In the genomic region with DNA sequence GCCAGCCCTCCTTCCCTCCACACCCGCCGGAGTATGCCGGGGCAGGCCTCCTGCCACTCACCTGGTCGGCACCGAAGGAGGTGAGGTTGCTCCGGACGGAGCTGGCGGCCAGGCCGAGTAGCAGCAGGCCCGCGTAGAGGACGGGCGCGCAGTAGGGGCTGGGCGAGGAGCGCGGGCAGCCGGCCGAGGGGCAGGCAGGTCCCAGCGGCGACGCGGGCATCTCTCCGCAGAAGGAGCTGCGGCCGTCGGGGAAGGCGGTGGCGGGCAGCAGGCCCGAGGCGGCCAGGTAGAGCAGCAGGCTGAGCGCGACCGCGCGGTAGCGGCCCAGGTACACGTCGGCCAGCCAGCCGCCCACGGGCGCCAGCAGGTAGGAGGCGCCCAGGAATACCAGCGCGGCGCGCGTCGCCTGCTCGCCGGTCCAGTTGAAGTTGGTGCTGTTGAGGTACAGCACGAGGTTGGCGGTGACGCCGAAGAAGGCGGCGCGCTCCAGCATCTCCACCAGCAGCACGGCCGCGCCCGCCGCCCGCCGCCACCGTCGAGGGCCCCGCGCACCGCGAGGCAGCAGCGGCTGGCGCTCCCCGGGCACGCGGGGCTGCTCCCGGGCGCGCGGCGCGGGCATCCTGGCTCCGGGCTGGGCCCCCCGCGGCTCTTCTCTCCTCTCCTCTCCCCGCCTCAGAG, we compare ENCODE assay signal across 9 cellular contexts. TPM values are rescaled to one million over a fixed set of nuclear protein-coding genes. Genes with fewer than 3 reads are reported as not detected.
DNase-seq lines count a peak whose midpoint lies in the region; ATAC-seq, FAIRE-seq and TF ChIP-seq lines count a peak whose summit lies in the region.
"Had no signal": no experiment of that assay in that cellular context is flagged by ENCODE, and none has a peak within 500 bp of the region (broad histone marks: within the 10 kb centered on the region; RNA-seq: fewer than 3 reads in every experiment).

No MANE protein-coding gene starts in this region.

- TF ChIP-seq POLR2A in thyroid gland (IDR thresholded peaks at IDR 0.05), result no peak
- TF ChIP-seq POLR2A in body of pancreas (IDR thresholded peaks at IDR 0.05), result no peak

- H3K27ac ChIP-seq in astrocyte (ENCODE audit: low read depth, low read length) (no peak overlapping the region), mesenchymal stem cell (ENCODE audit: low read length, poor library complexity, severe bottlenecking) (no peak overlapping the region), thyroid gland (peak overlapping the region in 1 of 3 donors; percentile 68), body of pancreas (peak overlapping the region in 2 of 4 donors; percentile 62 to 80)
- H3K27ac ChIP-seq: A549 had no signal

- no peak for FAIRE-seq in astrocyte (lab: Jason Lieb, UNC)
- FAIRE-seq: A549 had no signal

- no peak for TF ChIP-seq CTCF in astrocyte (IDR thresholded peaks at IDR 0.05; ENCODE audit: insufficient read depth, low read depth, low read length)
- TF ChIP-seq CTCF in thyroid gland (IDR thresholded peaks at IDR 0.05), result no peak
- TF ChIP-seq CTCF in body of pancreas (IDR thresholded peaks at IDR 0.05), result no peak

- intact Hi-C loops in thyroid gland (cut with DNase I) (no loop called here), body of pancreas (cut with DNase I) (no loop called here)

- no peak overlapping the region for H3K27ac Mint-ChIP-seq in T-helper 2 cell treated with Interferon-gamma antibody and Interleukin-4, amounts not matched to agents 5 μg/mL and 100 μg/mL, for 36 hours
- no peak overlapping the region for H3K27ac Mint-ChIP-seq in astrocyte (ENCODE audit: unreplicated experiment)

- H3K4me1 ChIP-seq in astrocyte (ENCODE audit: insufficient read depth, low read length) (peaks cover 4% of the 10 kb centered on the region), mesenchymal stem cell (ENCODE audit: control insufficient read depth, insufficient read depth, low read depth, low read length) (peaks cover 23% of the 10 kb centered on the region), thyroid gland (peaks cover 0 to 10% of the 10 kb centered on the region in 2 donors), body of pancreas (no peaks in the 10 kb centered on the region)
- H3K4me1 ChIP-seq: A549 had no signal

- H3K4me1 Mint-ChIP-seq in T-helper 2 cell treated with Interferon-gamma antibody and Interleukin-4, amounts not matched to agents 5 μg/mL and 100 μg/mL, for 36 hours (ENCODE audit: low read depth), result peaks cover 13% of the 10 kb centered on the region
- H3K4me1 Mint-ChIP-seq in astrocyte (ENCODE audit: low read depth, unreplicated experiment), result peaks cover 15% of the 10 kb centered on the region

- H3K4me3 Mint-ChIP-seq in T-helper 2 cell treated with Interferon-gamma antibody and Interleukin-4, amounts not matched to agents 5 μg/mL and 100 μg/mL, for 36 hours, result peak overlapping the region; percentile 66
- peak overlapping the region; percentile 88 for H3K4me3 Mint-ChIP-seq in astrocyte (ENCODE audit: unreplicated experiment)

- H3K23ac ChIP-seq in mesenchymal stem cell (ENCODE audit: low read length in 2 of 2), result peak overlapping the region in 1 of 2 experiments; percentile 63

- no peaks in the 10 kb centered on the region for H3K9me3 ChIP-seq in astrocyte (ENCODE audit: insufficient read depth, low read depth, low read length)
- H3K9me3 ChIP-seq in mesenchymal stem cell (ENCODE audit: control insufficient read depth, low read length), result no peaks in the 10 kb centered on the region
- no peaks in the 10 kb centered on the region for H3K9me3 ChIP-seq in thyroid gland
- no peaks in the 10 kb centered on the region for H3K9me3 ChIP-seq in body of pancreas
- H3K9me3 ChIP-seq: A549 had no signal

- H3K9ac ChIP-seq in astrocyte (ENCODE audit: low read length) (no peak overlapping the region), mesenchymal stem cell (ENCODE audit: low read length) (peak overlapping the region; percentile 88)

- H2AFZ ChIP-seq in astrocyte (ENCODE audit: low read depth, low read length) (peak overlapping the region; percentile 78), mesenchymal stem cell (ENCODE audit: low read depth, low read length) (peak overlapping the region; percentile 67)

- H3K9me3 Mint-ChIP-seq in T-helper 2 cell treated with Interferon-gamma antibody and Interleukin-4, amounts not matched to agents 5 μg/mL and 100 μg/mL, for 36 hours, result no peaks in the 10 kb centered on the region
- peaks cover 1% of the 10 kb centered on the region for H3K9me3 Mint-ChIP-seq in astrocyte (ENCODE audit: unreplicated experiment)

- H3K27me3 Mint-ChIP-seq in T-helper 2 cell treated with Interferon-gamma antibody and Interleukin-4, amounts not matched to agents 5 μg/mL and 100 μg/mL, for 36 hours (ENCODE audit: low read depth), result peaks cover 37% of the 10 kb centered on the region
- H3K27me3 Mint-ChIP-seq in astrocyte (ENCODE audit: low read depth, unreplicated experiment), result peaks cover 29% of the 10 kb centered on the region

- H4K20me1 ChIP-seq in astrocyte (ENCODE audit: insufficient read depth, low read length), result no peaks in the 10 kb centered on the region

- no peak for ATAC-seq in body of pancreas
- ATAC-seq: A549 had no signal

- H3K4me2 ChIP-seq in astrocyte (ENCODE audit: low read length) (peak overlapping the region; percentile 84), mesenchymal stem cell (ENCODE audit: low read length, poor library complexity, severe bottlenecking) (peak overlapping the region; percentile 64)
- H3K4me2 ChIP-seq: A549 had no signal

- H4K91ac ChIP-seq in mesenchymal stem cell (ENCODE audit: low read length), result peak overlapping the region; percentile 79

- H3K27me3 ChIP-seq in astrocyte (ENCODE audit: insufficient read depth, low read length) (peaks cover 15% of the 10 kb centered on the region), mesenchymal stem cell (ENCODE audit: control insufficient read depth in 1 of 2, insufficient read depth in 1 of 2, low read length in 2 of 2) (no peaks in the 10 kb centered on the region), thyroid gland (peaks cover 5% of the 10 kb centered on the region), body of pancreas (peaks cover 0 to 5% of the 10 kb centered on the region in 2 donors)

- H4K8ac ChIP-seq in mesenchymal stem cell (ENCODE audit: low read length), result peak overlapping the region; percentile 83

- peak overlapping the region; percentile 73 for H2BK15ac ChIP-seq in mesenchymal stem cell (ENCODE audit: low read depth, poor library complexity, severe bottlenecking)

- peak overlapping the region in 1 of 2 experiments; percentile 47 for H2BK12ac ChIP-seq in mesenchymal stem cell (ENCODE audit: low read length in 2 of 2)

- no peak overlapping the region for H2AK5ac ChIP-seq in mesenchymal stem cell (ENCODE audit: low read length, severe bottlenecking)

- no peaks in the 10 kb centered on the region for H3K36me3 Mint-ChIP-seq in T-helper 2 cell treated with Interferon-gamma antibody and Interleukin-4, amounts not matched to agents 5 μg/mL and 100 μg/mL, for 36 hours (ENCODE audit: low read depth)
- H3K36me3 Mint-ChIP-seq in astrocyte (ENCODE audit: low read depth, unreplicated experiment), result peaks cover 4% of the 10 kb centered on the region

- no peak overlapping the region for H2BK5ac ChIP-seq in mesenchymal stem cell (ENCODE audit: low read depth, low read length, poor library complexity, severe bottlenecking)

- peak overlapping the region in 1 of 2 experiments; percentile 60 for H3K4ac ChIP-seq in mesenchymal stem cell (ENCODE audit: low read depth in 1 of 2, low read length in 2 of 2)

- H3K18ac ChIP-seq in mesenchymal stem cell (ENCODE audit: low read depth in 1 of 2, low read length in 2 of 2), result peak overlapping the region; percentile 11 to 61

- no peak for DNase-seq in T-helper 2 cell treated with Interferon-gamma antibody and Interleukin-4, amounts not matched to agents 5 μg/mL and 100 μg/mL, for 36 hours (ENCODE audit: low spot score)
- DNase-seq in T-helper 2 cell (no peak), astrocyte (ENCODE audit: low read depth) (no peak), mesenchymal stem cell (peak; percentile 21), thyroid gland (peak; percentile 41 to 44), HuH-7 (ENCODE audit: low spot score) (no peak), KG1 (lab: John Stamatoyannopoulos, UW) (no peak), body of pancreas (no peak)

- WGBS in mesenchymal stem cell, result 9% methylated on average over 61 of the region's 86 CpGs
- 8 to 11% methylated on average over 23 to 28 of the region's 86 CpGs for WGBS in thyroid gland, 2 donors
- 21 to 31% methylated on average over 14 to 49 of the region's 86 CpGs for WGBS in body of pancreas, 2 donors

- peaks cover 7% of the 10 kb centered on the region for H3K79me1 ChIP-seq in mesenchymal stem cell (replicated peaks; ENCODE audit: low read length, poor library complexity, severe bottlenecking)

- H3K14ac ChIP-seq in mesenchymal stem cell (ENCODE audit: low read length in 2 of 2), result peak overlapping the region in 1 of 2 experiments; percentile 66

- no peaks in the 10 kb centered on the region for H3K79me2 ChIP-seq in astrocyte (ENCODE audit: insufficient read depth, low read length)

- H2BK120ac ChIP-seq in mesenchymal stem cell (ENCODE audit: low read depth, low read length), result peak overlapping the region; percentile 57

- H3K36me3 ChIP-seq in astrocyte (ENCODE audit: insufficient read depth, low read length), result no peaks in the 10 kb centered on the region
- H3K36me3 ChIP-seq in mesenchymal stem cell (ENCODE audit: control insufficient read depth in 1 of 2, insufficient read depth in 2 of 2, low read depth in 1 of 2, low read length in 2 of 2), result peaks cover 3 to 7% of the 10 kb centered on the region in 2 experiments
- no peaks in the 10 kb centered on the region for H3K36me3 ChIP-seq in thyroid gland
- no peaks in the 10 kb centered on the region for H3K36me3 ChIP-seq in body of pancreas (replicated peaks in 1 of 2; ENCODE audit: insufficient read depth in 1 of 2, low read depth in 2 of 2)

- no peak overlapping the region for H3K4me3 ChIP-seq in astrocyte (ENCODE audit: insufficient read depth, low read depth, low read length)
- H3K4me3 ChIP-seq in mesenchymal stem cell (ENCODE audit: insufficient read depth in 1 of 2, low read depth in 1 of 2, low read length in 2 of 2), result peak overlapping the region; percentile 37 to 78
- H3K4me3 ChIP-seq in thyroid gland (replicated peaks in 1 of 3), result peak overlapping the region in 1 of 3 donors; percentile 19
- no peak overlapping the region for H3K4me3 ChIP-seq in body of pancreas
- H3K4me3 ChIP-seq: A549 had no signal

RNA-seq across cellular contexts. Expression of gene SLC15A3, which starts 0.9 kb away (rescaled TPM):
- total RNA-seq in astrocyte, result 66.3 and 87.8 TPM in 2 replicates
- 40.1 TPM for polyA plus RNA-seq in mesenchymal stem cell (2013, experiment 1 of 2)
- polyA plus RNA-seq in mesenchymal stem cell (2013, experiment 2 of 2), result 32.4 TPM
- total RNA-seq in thyroid gland, result 10 to 100 TPM in 2 of 4 donors, 1 to 10 TPM in 2; 6.3 to 16.5 (median 8.9) TPM
- total RNA-seq in body of pancreas, result 1 to 10 TPM; 2.0 to 6.2 TPM
- polyA plus RNA-seq: A549 had no signal

RNA-seq across cellular contexts. Expression of gene CD6, which starts 20.4 kb away (rescaled TPM):
- total RNA-seq in astrocyte (0.39 and 0.58 TPM in 2 replicates), thyroid gland (1 to 10 TPM in 1 of 4 donors, under 1 TPM in 3; 0.40 to 2.7 (median 0.69) TPM), body of pancreas (1 to 10 TPM; 1.0 to 3.3 TPM)
- not detected for polyA plus RNA-seq in mesenchymal stem cell (2013, experiment 1 of 2)
- polyA plus RNA-seq in mesenchymal stem cell (2013, experiment 2 of 2), result not detected

RNA-seq across cellular contexts. Expression of gene TMEM132A, which starts 26.8 kb away (rescaled TPM):
- total RNA-seq in astrocyte (117 TPM in 2 replicates), thyroid gland (1 to 10 TPM; 3.3 to 8.3 (median 3.9) TPM), body of pancreas (10 to 100 TPM in 1 of 2 donors, 1 to 10 TPM in 1; 9.3 to 12.2 TPM)
- polyA plus RNA-seq in mesenchymal stem cell (2013, experiment 1 of 2), result 84.4 TPM
- 86.4 TPM for polyA plus RNA-seq in mesenchymal stem cell (2013, experiment 2 of 2)

RNA-seq across cellular contexts. Expression of gene TMEM109, which starts 37.1 kb away (rescaled TPM):
- total RNA-seq in astrocyte (72.8 and 72.9 TPM in 2 replicates), thyroid gland (100 to 1,000 TPM in 2 of 4 donors, 10 to 100 TPM in 2; 61.9 to 105 (median 96.0) TPM), body of pancreas (10 to 100 TPM; 59.9 to 62.6 TPM)
- polyA plus RNA-seq in mesenchymal stem cell (2013, experiment 1 of 2), result 107 TPM
- 104 TPM for polyA plus RNA-seq in mesenchymal stem cell (2013, experiment 2 of 2)

RNA-seq across cellular contexts. Expression of gene PRPF19, which starts 44.7 kb away (rescaled TPM):
- total RNA-seq in astrocyte, result 58.4 and 61.9 TPM in 2 replicates
- polyA plus RNA-seq in mesenchymal stem cell (2013, experiment 1 of 2), result 46.6 TPM
- 47.0 TPM for polyA plus RNA-seq in mesenchymal stem cell (2013, experiment 2 of 2)
- 10 to 100 TPM; 38.0 to 94.4 (median 71.5) TPM for total RNA-seq in thyroid gland
- total RNA-seq in body of pancreas, result 10 to 100 TPM; 22.1 to 27.0 TPM

Comparison
In these comparisons a context has a peak if more than half of its experiments do, and no peak if none do; other contexts are left out.
1. DNase-seq: peak in mesenchymal stem cell (single experiment) and thyroid gland (2 of 2); none in T-helper 2 cell treated with Interferon-gamma antibody and Interleukin-4, amounts not matched to agents 5 μg/mL and 100 μg/mL, for 36 hours (single experiment), T-helper 2 cell (0 of 5), astrocyte (single experiment), HuH-7 (single experiment), KG1 (single experiment) and body of pancreas (0 of 4).
2. H3K4me3 ChIP-seq: peak in mesenchymal stem cell (2 of 2); none in astrocyte (single experiment) and body of pancreas (0 of 2).